16 cellular contexts compared by ENCODE assay signal in the genomic region with DNA sequence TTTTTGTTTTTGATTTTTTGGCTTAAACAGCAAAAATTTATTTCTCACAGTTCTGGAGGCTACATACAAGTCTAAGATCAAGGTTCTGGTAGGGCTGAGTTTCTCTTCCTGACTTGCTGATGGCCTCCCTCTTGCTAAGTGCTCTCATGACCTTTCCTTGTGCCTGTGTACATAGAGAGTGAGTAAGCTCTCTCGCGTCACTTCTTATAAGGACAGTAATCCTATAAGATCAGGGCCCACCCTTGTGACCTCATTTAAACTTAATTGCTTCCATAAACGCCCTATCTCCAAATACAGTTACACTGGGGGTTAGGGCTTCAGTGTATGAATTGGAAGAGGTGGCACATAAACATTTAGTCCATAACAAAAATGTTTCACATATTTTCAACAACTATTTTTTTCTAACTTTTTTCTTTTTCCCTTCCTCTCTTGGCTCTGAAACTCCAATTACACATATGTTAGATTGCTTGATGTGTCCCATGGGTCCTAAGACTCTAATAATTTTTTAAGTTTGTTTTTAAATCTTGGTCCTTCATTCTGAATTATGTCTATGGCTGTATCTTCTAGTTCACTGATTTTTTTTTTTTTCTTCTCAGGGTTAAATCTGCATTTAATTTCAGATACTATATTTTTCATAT.
A peak's percentile ranks its signal among the peaks of the same experiment; 100 is the strongest.
DNase-seq lines count a peak whose midpoint lies in the region; ATAC-seq and TF ChIP-seq lines count a peak whose summit lies in the region.
"Had no signal": no experiment of that assay in that cellular context is flagged by ENCODE, and none has a peak within 500 bp of the region (broad histone marks: within the 10 kb centered on the region; RNA-seq: fewer than 3 reads in every experiment).

No MANE protein-coding gene starts in this region.

- in situ Hi-C loops in astrocyte of the spinal cord (cut with HindIII; ENCODE audit: low sequenced_read_pairs), result no loop called here

- no peaks in the 10 kb centered on the region for H3K4me1 Mint-ChIP-seq in activated CD4-positive, alpha-beta memory T cell treated with anti-CD3 and anti-CD28 coated beads, Interleukin-2, amount 10 ng/mL, durations not matched to agents 7 days and 5 days
- H3K4me1 Mint-ChIP-seq in natural killer cell, result peaks cover 6 to 8% of the 10 kb centered on the region in 2 donors

- POLR2A ChIA-PET in activated CD4-positive, alpha-beta memory T cell treated with anti-CD3 and anti-CD28 coated beads, Interleukin-2, amount 10 ng/mL, durations not matched to agents 7 days and 5 days (lab: Charles Lee), result no interaction called here

- TF ChIP-seq CTCF in astrocyte of the spinal cord (IDR thresholded peaks at IDR 0.05; ENCODE audit: low read depth, low read length), result no peak
- TF ChIP-seq CTCF in natural killer cell (IDR thresholded peaks at IDR 0.05), result no peak

- H3K36me3 Mint-ChIP-seq in activated CD4-positive, alpha-beta memory T cell treated with anti-CD3 and anti-CD28 coated beads, Interleukin-2, amount 10 ng/mL, durations not matched to agents 7 days and 5 days (ENCODE audit: low read depth), result peaks cover 18% of the 10 kb centered on the region
- no peaks in the 10 kb centered on the region for H3K36me3 Mint-ChIP-seq in natural killer cell

- intact Hi-C loops in natural killer cell (cut with micrococcal nuclease), result no loop called here

- no peaks in the 10 kb centered on the region for H3K27me3 Mint-ChIP-seq in activated CD4-positive, alpha-beta memory T cell treated with anti-CD3 and anti-CD28 coated beads, Interleukin-2, amount 10 ng/mL, durations not matched to agents 7 days and 5 days
- H3K27me3 Mint-ChIP-seq in natural killer cell (ENCODE audit: low read depth in 2 of 2), result no peaks in the 10 kb centered on the region

- H3K4me3 ChIP-seq in astrocyte of the spinal cord (ENCODE audit: low read depth, low read length), result no peak overlapping the region
- H3K4me3 ChIP-seq: ovary, SK-N-MC, spleen had no signal

- CTCF ChIA-PET in activated CD4-positive, alpha-beta memory T cell treated with anti-CD3 and anti-CD28 coated beads, Interleukin-2, amount 10 ng/mL, durations not matched to agents 7 days and 5 days (lab: Charles Lee), result no interaction called here

- no peak overlapping the region for H3K4me3 Mint-ChIP-seq in activated CD4-positive, alpha-beta memory T cell treated with anti-CD3 and anti-CD28 coated beads, Interleukin-2, amount 10 ng/mL, durations not matched to agents 7 days and 5 days
- no peak overlapping the region for H3K4me3 Mint-ChIP-seq in natural killer cell

- no peak overlapping the region for H3K27ac Mint-ChIP-seq in activated CD4-positive, alpha-beta memory T cell treated with anti-CD3 and anti-CD28 coated beads, Interleukin-2, amount 10 ng/mL, durations not matched to agents 7 days and 5 days
- H3K27ac Mint-ChIP-seq in natural killer cell, result no peak overlapping the region

- ATAC-seq in natural killer cell, result no peak
- ATAC-seq: stimulated activated naive CD8-positive, alpha-beta T cell treated with anti-CD3 and anti-CD28 coated beads, Interleukin-15, Interleukin-2, amounts not matched to agents 100 U/mL and 50 U/mL, for 24 hours had no signal

- H3K9me3 Mint-ChIP-seq in activated CD4-positive, alpha-beta memory T cell treated with anti-CD3 and anti-CD28 coated beads, Interleukin-2, amount 10 ng/mL, durations not matched to agents 7 days and 5 days, result no peaks in the 10 kb centered on the region
- H3K9me3 Mint-ChIP-seq in natural killer cell, result no peaks in the 10 kb centered on the region

- DNase-seq in Daoy (ENCODE audit: low read depth) (peak; percentile 59), MV-4-11 (lab: John Stamatoyannopoulos, UW) (peak; percentile 22), astrocyte of the spinal cord (ENCODE audit: low read depth, low spot score) (peak; percentile 14), inferior parietal cortex (ENCODE audit: extremely low spot score) (peak; percentile 16), HuH-7 (ENCODE audit: low spot score) (no peak), mucosa of gallbladder (ENCODE audit: low spot score) (no peak), natural killer cell (no peak)
- DNase-seq in activated CD4-positive, alpha-beta memory T cell treated with anti-CD3 and anti-CD28 coated beads, Interleukin-2, amount 10 ng/mL, durations not matched to agents 7 days and 5 days, result no peak
- DNase-seq: activated effector memory CD4-positive, alpha-beta T cell treated with Interleukin-2 at 50 U/mL for 16 hours; islet precursor cell; NCI-H2171; NK-92 treated with Interleukin-12 subunit alpha and Interleukin-12 subunit beta, amount 100 ng/mL, for 24 hours; ovary; stimulated activated naive CD8-positive, alpha-beta T cell treated with anti-CD3 and anti-CD28 coated beads, Interleukin-15, Interleukin-2, amounts not matched to agents 100 U/mL and 50 U/mL, for 24 hours had no signal

Comparison
In these comparisons a context has a peak if more than half of its experiments do, and no peak if none do; other contexts are left out.
1. DNase-seq: peak in Daoy (single experiment), MV-4-11 (single experiment), astrocyte of the spinal cord (single experiment) and inferior parietal cortex (single experiment); none in activated CD4-positive, alpha-beta memory T cell treated with anti-CD3 and anti-CD28 coated beads, Interleukin-2, amount 10 ng/mL, durations not matched to agents 7 days and 5 days (single experiment), HuH-7 (single experiment), mucosa of gallbladder (single experiment) and natural killer cell (single experiment).